Comparison of ENCODE assay signal across 1 cellular context in the genomic region with DNA sequence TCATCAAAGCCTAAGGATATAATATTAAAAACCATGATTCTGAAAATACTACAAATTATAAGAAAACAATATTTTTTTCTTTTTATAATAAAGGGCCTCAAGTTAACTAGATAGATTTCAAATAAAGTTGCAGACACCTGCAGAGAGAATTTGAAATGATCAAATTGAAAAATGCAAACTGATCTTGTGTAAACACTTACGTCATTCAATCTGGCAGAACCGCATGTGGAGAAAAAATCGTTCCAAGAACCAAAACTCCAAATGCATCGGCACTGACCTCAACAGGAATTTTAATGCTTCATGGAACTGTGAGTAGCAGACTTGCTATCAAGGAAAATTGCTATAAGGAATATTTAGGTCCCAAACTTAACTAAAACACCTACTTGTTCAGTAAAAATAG.
TF ChIP-seq lines count a peak whose summit lies in the region.

No MANE protein-coding gene starts in this region.

TF ChIP-seq in HepG2, 621 proteins besides CTCF, POLR2A, EP300 and RAD21:
- 0 out of 2 replicates have a peak, but pooled peaks have one; percentile 12 for TF ChIP-seq CREB1 (IDR thresholded peaks at IDR 0.05)
- no peak for TF ChIP-seq CREB1 (CRISPR knock-in tag; IDR thresholded peaks at IDR 0.05)
- TF ChIP-seq DNMT3B (CRISPR knock-in tag; conservative IDR thresholded peaks at IDR 0.05): no peak
- TF ChIP-seq, protein P1, sequence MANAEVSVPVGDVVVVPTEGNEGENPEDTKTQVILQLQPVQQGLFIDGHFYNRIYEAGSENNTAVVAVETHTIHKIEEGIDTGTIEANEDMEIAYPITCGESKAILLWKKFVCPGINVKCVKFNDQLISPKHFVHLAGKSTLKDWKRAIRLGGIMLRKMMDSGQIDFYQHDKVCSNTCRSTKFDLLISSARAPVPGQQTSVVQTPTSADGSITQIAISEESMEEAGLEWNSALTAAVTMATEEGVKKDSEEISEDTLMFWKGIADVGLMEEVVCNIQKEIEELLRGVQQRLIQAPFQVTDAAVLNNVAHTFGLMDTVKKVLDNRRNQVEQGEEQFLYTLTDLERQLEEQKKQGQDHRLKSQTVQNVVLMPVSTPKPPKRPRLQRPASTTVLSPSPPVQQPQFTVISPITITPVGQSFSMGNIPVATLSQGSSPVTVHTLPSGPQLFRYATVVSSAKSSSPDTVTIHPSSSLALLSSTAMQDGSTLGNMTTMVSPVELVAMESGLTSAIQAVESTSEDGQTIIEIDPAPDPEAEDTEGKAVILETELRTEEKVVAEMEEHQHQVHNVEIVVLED (CRISPR knock-in tag; IDR thresholded peaks at IDR 0.05; ENCODE audit: borderline replicate concordance): no peak
- peak; percentile 46 for TF ChIP-seq ATF7 (IDR thresholded peaks at IDR 0.05)
- no peak for TF ChIP-seq ATF7 (CRISPR knock-in tag; IDR thresholded peaks at IDR 0.05)
- TF ChIP-seq NFIB (CRISPR knock-in tag; IDR thresholded peaks at IDR 0.05; ENCODE audit: borderline replicate concordance): no peak
- no peak for TF ChIP-seq TGIF2 (CRISPR knock-in tag; IDR thresholded peaks at IDR 0.05)
